ENCODE assay signal across 12 cellular contexts in genomic region chr2:241773511-241774418, GRCh38. TPM values are rescaled to one million over a fixed set of nuclear protein-coding genes. Genes with fewer than 3 reads are reported as not detected.
DNase-seq lines count a peak whose midpoint lies in the region; ATAC-seq, FAIRE-seq and TF ChIP-seq lines count a peak whose summit lies in the region.
"Had no signal": no experiment of that assay in that cellular context is flagged by ENCODE, and none has a peak within 500 bp of the region (broad histone marks: within the 10 kb centered on the region; RNA-seq: fewer than 3 reads in every experiment).

No MANE protein-coding gene starts in this region.

- intact Hi-C loops in mucosa of descending colon (cut with DNase I, micrococcal nuclease) = no loop called here

- H3K4me1 ChIP-seq in mucosa of descending colon (ENCODE audit: low read depth) = peaks cover 24% of the 10 kb centered on the region

- H3K36me3 ChIP-seq in mucosa of descending colon (ENCODE audit: low read depth) = no peaks in the 10 kb centered on the region
- H3K36me3 ChIP-seq: upper lobe of left lung had no signal

- no peak overlapping the region for H3K4me3 ChIP-seq in LNCaP clone FGC (ENCODE audit: low read depth, low read length)
- no peak overlapping the region for H3K4me3 ChIP-seq in mucosa of descending colon
- H3K4me3 ChIP-seq: upper lobe of left lung had no signal

- DNase-seq in DMS153 (lab: John Stamatoyannopoulos, UW) = peak; percentile 81
- DNase-seq in LNCaP clone FGC (ENCODE audit: low read depth) = peak; percentile 25
- DNase-seq in SW480 (ENCODE audit: low spot score) = peak; percentile 44
- DNase-seq in mucosa of descending colon = peak; percentile 88 to 93 (median 92)
- no peak for DNase-seq in G401 (ENCODE audit: low spot score)
- DNase-seq in urothelium cell line (ENCODE audit: low spot score) = no peak
- DNase-seq in HUDEP-2 (lab: John Stamatoyannopoulos, UW; ENCODE audit: unreplicated experiment in 76 of 76) = no peak
- DNase-seq: activated CD4-positive, CD25-positive, alpha-beta regulatory T cell treated with anti-CD3 and anti-CD28 coated beads, Interleukin-2, amount 50 U/mL, for 72 hours; NCI-H1694 treated with DMSO at 0.1 percent for 48 hours had no signal

- no peak for TF ChIP-seq CTCF in LNCaP clone FGC (IDR thresholded peaks at IDR 0.05; ENCODE audit: control insufficient read depth, extremely low read depth, insufficient read depth)
- no peak for TF ChIP-seq CTCF in mucosa of descending colon (IDR thresholded peaks at IDR 0.05)

- FAIRE-seq in urothelium cell line (lab: Jason Lieb, UNC) = no peak

- ATAC-seq in mucosa of descending colon = peak; percentile 67
- ATAC-seq in HG02852 (IDR thresholded peaks at IDR 0.05; ENCODE audit: unreplicated experiment) = no peak

- no peaks in the 10 kb centered on the region for H3K9me3 ChIP-seq in mucosa of descending colon
- H3K9me3 ChIP-seq: upper lobe of left lung had no signal

- in situ Hi-C loops in G401 (cut with HindIII; ENCODE audit: low sequenced_read_pairs) = no loop called here

RNA-seq across cellular contexts. Expression of gene GAL3ST2, which starts 2.9 kb away (rescaled TPM):
- total RNA-seq in mucosa of descending colon = 10 to 100 TPM; 15.1 to 46.5 (median 42.4) TPM
- total RNA-seq in G401 (2014; rRNA removed; shearing (Covaris generic)) = not detected in 2 replicates
- total RNA-seq: glomerular endothelial cell had no signal

RNA-seq across cellular contexts. Expression of gene NEU4, which starts 35.2 kb away (rescaled TPM):
- 10 to 100 TPM; 41.4 to 72.5 (median 71.0) TPM for total RNA-seq in mucosa of descending colon
- not detected in 2 replicates for total RNA-seq in G401 (2014; rRNA removed; shearing (Covaris generic))

RNA-seq across cellular contexts. Expression of gene D2HGDH, which starts 39.3 kb away (rescaled TPM):
- 10 to 100 TPM; 52.2 to 88.6 (median 63.0) TPM for total RNA-seq in mucosa of descending colon
- 48.4 and 50.7 TPM in 2 replicates for total RNA-seq in G401 (2014; rRNA removed; shearing (Covaris generic))

Comparison
In these comparisons a context has a peak if more than half of its experiments do, and no peak if none do; other contexts are left out.
1. DNase-seq: peak in DMS153 (single experiment), LNCaP clone FGC (single experiment), SW480 (single experiment) and mucosa of descending colon (3 of 3); none in G401 (single experiment), urothelium cell line (single experiment) and HUDEP-2 (0 of 76).
2. RNA of gene GAL3ST2, which starts 2.9 kb away (total RNA-seq): 15.1 to 46.5 TPM in mucosa of descending colon; not detected in G401; every median in the first group is over 10 times any median in the second.
3. RNA of gene NEU4, which starts 35.2 kb away (total RNA-seq): 41.4 to 72.5 TPM in mucosa of descending colon; not detected in G401; every median in the first group is over 10 times any median in the second.